In genomic region chr14:98297567-98297966, GRCh38 we compare ENCODE assay signal across 8 cellular contexts.
"Had no signal": no experiment of that assay in that cellular context is flagged by ENCODE, and none has a peak within 500 bp of the region (broad histone marks: within the 10 kb centered on the region; RNA-seq: fewer than 3 reads in every experiment).

No MANE protein-coding gene starts in this region.

- H3K27ac Mint-ChIP-seq: HFFc6, IgD-negative memory B cell had no signal

- H3K27me3 Mint-ChIP-seq: IgD-negative memory B cell had no signal

- H3K4me1 ChIP-seq: HAP-1 had no signal

- H3K36me3 ChIP-seq: HAP-1 had no signal

- DNase-seq: GOT3, H7, HFFc6, KBM-7 had no signal

- H3K36me3 Mint-ChIP-seq: IgD-negative memory B cell had no signal

- H3K4me1 Mint-ChIP-seq: IgD-negative memory B cell had no signal

- H3K4me3 ChIP-seq: HAP-1 had no signal

- ATAC-seq: HCT116, HepG2 had no signal

- H3K9me3 ChIP-seq: HAP-1 had no signal

- H3K4me3 Mint-ChIP-seq: HFFc6, IgD-negative memory B cell had no signal
